Comparison of ENCODE assay signal across 11 cellular contexts in the genomic region with DNA sequence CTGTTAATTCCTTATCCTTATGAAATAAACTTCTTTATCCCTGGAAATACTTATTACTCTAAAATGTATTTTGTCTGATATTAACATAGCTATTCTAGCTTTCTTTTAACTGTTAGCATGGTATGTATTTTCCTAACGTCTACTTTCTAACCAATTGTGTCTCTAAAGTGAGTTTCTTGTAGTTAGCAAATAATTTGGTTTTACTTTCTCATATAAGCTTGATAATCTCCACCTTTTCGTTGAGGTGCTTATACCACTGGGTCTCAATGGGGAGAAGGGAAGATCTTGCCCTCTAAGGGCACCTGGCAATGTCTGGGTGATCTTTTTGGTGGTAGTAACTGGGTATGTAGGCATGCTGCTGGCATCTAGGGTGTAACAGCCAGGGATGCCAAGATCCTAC.
"Had no signal": no experiment of that assay in that cellular context is flagged by ENCODE, and none has a peak within 500 bp of the region (broad histone marks: within the 10 kb centered on the region; RNA-seq: fewer than 3 reads in every experiment).

No MANE protein-coding gene starts in this region.

- H3K9me3 ChIP-seq: HAP-1 had no signal

- FAIRE-seq: H1, H54 had no signal

- H3K4me1 ChIP-seq: HAP-1 had no signal

- H3K27ac ChIP-seq: GM23248 had no signal

- H3K27ac Mint-ChIP-seq: GM23338, H9, HFFc6 had no signal

- H3K9me3 Mint-ChIP-seq: GM23338, H9, HFFc6 had no signal

- DNase-seq: GM23248, GOT3, H7, H9, HCEC 1CT, HFFc6 had no signal

- H3K4me2 ChIP-seq: GM23338 had no signal

- H3K4me3 ChIP-seq: GM23248, GM23338, HAP-1 had no signal

- ATAC-seq: GM23338, HCT116 had no signal
